In the genomic region with DNA sequence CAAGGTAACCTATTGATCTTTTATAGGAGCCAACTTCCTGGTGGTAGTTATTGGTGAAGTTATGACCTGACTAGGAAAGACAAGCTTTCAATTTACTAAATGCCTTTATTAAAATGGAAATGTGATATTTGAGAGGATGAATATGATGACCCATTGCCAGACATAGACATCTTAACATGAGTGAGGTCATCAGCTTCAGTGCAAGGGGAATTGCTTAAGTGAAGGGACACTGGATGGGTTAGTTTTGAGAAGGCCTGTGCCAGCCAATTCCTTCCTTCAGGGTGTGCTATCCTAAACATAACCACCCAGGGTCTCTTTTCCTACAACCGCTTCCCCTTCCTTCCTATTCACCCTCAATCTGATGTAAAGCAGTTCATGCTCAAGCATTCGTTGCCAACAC, we compare ENCODE assay signal across 17 cellular contexts. TPM values are rescaled to one million over a fixed set of nuclear protein-coding genes. Genes with fewer than 3 reads are reported as not detected.
DNase-seq lines count a peak whose midpoint lies in the region; ATAC-seq and TF ChIP-seq lines count a peak whose summit lies in the region.
"Had no signal": no experiment of that assay in that cellular context is flagged by ENCODE, and none has a peak within 500 bp of the region (broad histone marks: within the 10 kb centered on the region; RNA-seq: fewer than 3 reads in every experiment).

No MANE protein-coding gene starts in this region.

- no peaks in the 10 kb centered on the region for H3K36me3 Mint-ChIP-seq in brain
- H3K36me3 Mint-ChIP-seq: CD4-positive, alpha-beta memory T cell had no signal

- H3K4me3 Mint-ChIP-seq in brain, result no peak overlapping the region
- H3K4me3 Mint-ChIP-seq: CD4-positive, alpha-beta memory T cell; H9 had no signal

- peaks cover 0 to 38% (median 5%) of the 10 kb centered on the region in 4 donors for H3K4me1 ChIP-seq in stomach

- no peak for TF ChIP-seq EP300 in stomach (IDR thresholded peaks at IDR 0.05)

- intact Hi-C loops in stomach (cut with DNase I; ENCODE audit: low total_unique reads), result no loop called here

- H3K4me1 Mint-ChIP-seq in brain, result peaks cover 80% of the 10 kb centered on the region
- H3K4me1 Mint-ChIP-seq: CD4-positive, alpha-beta memory T cell; H9 had no signal

- H3K4me3 ChIP-seq in foreskin fibroblast (ENCODE audit: low read depth in 1 of 2, low read length in 2 of 2), result no peak overlapping the region
- H3K4me3 ChIP-seq in stomach, result no peak overlapping the region
- H3K4me3 ChIP-seq: BLaER1 had no signal

- H3K27ac Mint-ChIP-seq in brain, result peak overlapping the region in 4 of 5 experiments; percentile 8 to 97 (median 66)
- H3K27ac Mint-ChIP-seq: H9 had no signal

- H3K27me3 ChIP-seq in stomach, result no peaks in the 10 kb centered on the region
- H3K27me3 ChIP-seq: BLaER1 had no signal

- no peak for ATAC-seq in GM19395 (IDR thresholded peaks at IDR 0.05; ENCODE audit: unreplicated experiment)
- ATAC-seq: Panc1 had no signal

- no peak for TF ChIP-seq POLR2A in stomach (IDR thresholded peaks at IDR 0.05)

- TF ChIP-seq CTCF in brain (conservative IDR thresholded peaks at IDR 0.05) (no peak), foreskin fibroblast (IDR thresholded peaks at IDR 0.05; ENCODE audit: low read depth, low read length) (no peak), stomach (IDR thresholded peaks at IDR 0.05) (no peak)

- peak overlapping the region in 3 of 5 donors; percentile 41 to 79 (median 67) for H3K27ac ChIP-seq in stomach
- H3K27ac ChIP-seq: BLaER1, KMS-11 had no signal

- H3K36me3 ChIP-seq in stomach, result no peaks in the 10 kb centered on the region
- H3K36me3 ChIP-seq: BLaER1 had no signal

- DNase-seq in ELR (ENCODE audit: low read depth), result peak; percentile 14
- DNase-seq in foreskin fibroblast, result peak; percentile 32 to 57
- DNase-seq in stomach, result no peak
- DNase-seq in MV-4-11 (lab: John Stamatoyannopoulos, UW), result no peak
- DNase-seq in AG20443 (ENCODE audit: low spot score), result no peak
- DNase-seq in H4 (ENCODE audit: low spot score), result no peak
- DNase-seq: CD4-positive, alpha-beta memory T cell; H9; NCI-H1436; NCI-H2029; NCI-H446; NCI-H69 had no signal

- H3K9me3 Mint-ChIP-seq in brain, result no peaks in the 10 kb centered on the region
- H3K9me3 Mint-ChIP-seq: CD4-positive, alpha-beta memory T cell; H9 had no signal

- WGBS in stomach, 5 donors, result 85 to 97% (median 89%) methylated on average over 2 of the region's 2 CpGs

- no peaks in the 10 kb centered on the region for H3K9me3 ChIP-seq in stomach
- H3K9me3 ChIP-seq: BLaER1 had no signal

- peaks cover 3% of the 10 kb centered on the region for H3K27me3 Mint-ChIP-seq in brain

RNA-seq across cellular contexts. Expression of a gene that starts 21.5 kb away (rescaled TPM):
- 5.8 TPM for polyA plus RNA-seq in brain (ENCODE audit: insufficient read depth, low read depth, low replicate concordance)
- 10 to 100 TPM in 4 of 5 donors, 1 to 10 TPM in 1; 4.9 to 92.4 (median 19.3) TPM for total RNA-seq in stomach
- polyA plus RNA-seq in stomach, result 1 to 10 TPM; 1.8 to 3.4 (median 3.1) TPM
- total RNA-seq in H4 (2014; rRNA removed; shearing (Covaris generic)), result 0.76 and 1.8 TPM in 2 replicates

Comparison
In these comparisons a context has a peak if more than half of its experiments do, and no peak if none do; other contexts are left out.
1. DNase-seq: peak in ELR (single experiment) and foreskin fibroblast (2 of 2); none in stomach (single experiment), MV-4-11 (single experiment), AG20443 (single experiment) and H4 (single experiment).